Comparison of ENCODE assay signal across 8 cellular contexts in the genomic region with DNA sequence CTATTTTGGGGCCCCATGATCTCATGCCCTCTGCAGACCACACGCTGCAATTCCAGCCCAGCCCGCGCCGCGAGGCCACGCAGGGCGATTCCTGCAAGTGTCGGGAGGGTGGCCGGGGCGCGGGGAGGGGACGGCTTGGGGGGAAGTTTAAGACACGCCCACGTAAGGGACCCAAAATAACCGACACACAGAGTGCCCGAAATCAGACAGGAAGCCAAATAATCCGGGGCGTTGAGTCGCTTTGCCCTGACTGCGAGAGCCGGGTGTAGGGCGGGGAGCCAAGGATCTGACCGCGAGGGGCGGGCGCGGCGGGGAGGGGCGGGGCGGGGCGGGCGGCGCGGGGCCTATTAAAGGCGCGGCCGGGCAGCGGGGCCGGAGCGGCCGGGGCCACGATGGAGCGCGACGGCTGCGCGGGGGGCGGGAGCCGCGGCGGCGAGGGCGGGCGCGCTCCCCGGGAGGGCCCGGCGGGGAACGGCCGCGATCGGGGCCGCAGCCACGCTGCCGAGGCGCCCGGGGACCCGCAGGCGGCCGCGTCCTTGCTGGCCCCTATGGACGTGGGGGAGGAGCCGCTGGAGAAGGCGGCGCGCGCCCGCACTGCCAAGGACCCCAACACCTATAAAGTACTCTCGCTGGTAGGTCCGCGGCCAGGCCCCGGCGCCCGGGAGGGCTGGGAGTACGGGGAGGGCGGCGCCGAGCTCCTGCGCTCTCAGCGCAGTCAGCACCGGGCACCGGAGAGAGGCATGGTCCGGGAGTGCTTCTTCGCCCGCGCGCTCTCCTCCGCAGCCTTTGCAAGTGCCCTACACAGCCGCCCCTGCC. TPM values are rescaled to one million over a fixed set of nuclear protein-coding genes. Genes with fewer than 3 reads are reported as not detected.
DNase-seq lines count a peak whose midpoint lies in the region; ATAC-seq and TF ChIP-seq lines count a peak whose summit lies in the region.

A gene (plus strand): TSS at position 377 of the 816 bp plus-strand sequence. CDS start 16 bp downstream, at position 393.

- TF ChIP-seq POLR2A in transverse colon (IDR thresholded peaks at IDR 0.05), result no peak

- 1% methylated on average over 53 of the region's 99 CpGs; no CpG with 5 or more reads in 1 of the 2 donors for whole genome bisulfite sequencing in transverse colon (ENCODE audit: low coverage in 1 of 2), 2 donors

- H3K36me3 Mint-ChIP-seq in activated naive CD4-positive, alpha-beta T cell treated with anti-CD3 and anti-CD28 coated beads, Interleukin-2, amount 50 U/mL, for 72 hours, result no peaks in the 10 kb centered on the region

- H3K9me3 ChIP-seq in BLaER1 treated with 17β-estradiol and CSF1 and Interleukin-3, amounts not matched to agents 10 nM and 100 nM (replicated peaks in 1 of 11), result 0 out of 22 replicates have a peak, but pooled peaks cover 0 to 5% (median 0%) of the 10 kb centered on the region in 11 experiments
- no peaks in the 10 kb centered on the region for H3K9me3 ChIP-seq in transverse colon

- ATAC-seq in GM21367 (IDR thresholded peaks at IDR 0.05; ENCODE audit: unreplicated experiment), result peak; percentile 61
- peak; percentile 83 for ATAC-seq in SK-N-SH treated with all-trans-retinoic acid at 6 μM for 48 hours
- peak; percentile 81 for ATAC-seq in activated naive CD4-positive, alpha-beta T cell treated with anti-CD3 and anti-CD28 coated beads, Interleukin-2, amount 50 U/mL, for 72 hours
- ATAC-seq in Right ventricle myocardium inferior, result peak; percentile 94
- ATAC-seq in omental fat pad (ENCODE audit: low FRiP score), result peak; percentile 91

- H3K36me3 ChIP-seq in BLaER1 treated with 17β-estradiol and CSF1 and Interleukin-3, amounts not matched to agents 10 nM and 100 nM, result no peaks in the 10 kb centered on the region
- no peaks in the 10 kb centered on the region for H3K36me3 ChIP-seq in transverse colon

- peaks cover 10 to 87% (median 22%) of the 10 kb centered on the region in 11 experiments for H3K27me3 ChIP-seq in BLaER1 treated with 17β-estradiol and CSF1 and Interleukin-3, amounts not matched to agents 10 nM and 100 nM
- no peaks in the 10 kb centered on the region for H3K27me3 ChIP-seq in transverse colon

- intact Hi-C loops in Right ventricle myocardium inferior (cut with DNase I) (loop anchor here (10.0 kb wide), 1 partner anchor 113 kb away; no protein-coding TSS in a partner anchor), transverse colon (cut with DNase I; ENCODE audit: low total_unique reads) (no loop called here)

- peak within 1 kb of the TSS in 3 of 11 experiments; percentile 30 to 61 (median 52); a peak in 2 of 22 replicates for H3K27ac ChIP-seq in BLaER1 treated with 17β-estradiol and CSF1 and Interleukin-3, amounts not matched to agents 10 nM and 100 nM
- H3K27ac ChIP-seq in transverse colon, result peak within 1 kb of the TSS; percentile 66 to 81 (median 72)

- H3K4me2 ChIP-seq in BLaER1 treated with 17β-estradiol and CSF1 and Interleukin-3, amounts not matched to agents 10 nM and 100 nM, result peak within 1 kb of the TSS; percentile 87 to 99 (median 94)

- TF ChIP-seq EP300 in transverse colon (IDR thresholded peaks at IDR 0.05; ENCODE audit: low read depth), result no peak

- H3K9ac ChIP-seq in BLaER1 treated with 17β-estradiol and CSF1 and Interleukin-3, amounts not matched to agents 10 nM and 100 nM, result peak within 1 kb of the TSS; percentile 45 to 81 (median 58); a peak in 17 of 22 replicates

- in situ Hi-C loops in transverse colon (cut with MboI; ENCODE audit: low pct_ligation_motif_present in 1 of 4, low pct_unique_long_range_greater_than_20kb in 1 of 4, low sequenced_read_pairs in 3 of 4), result no loop called here

- H4K20me1 ChIP-seq in BLaER1 treated with 17β-estradiol and CSF1 and Interleukin-3, amounts not matched to agents 10 nM and 100 nM, result peaks cover 0 to 15% (median 0%) of the 10 kb centered on the region in 11 experiments; a peak in 2 of 22 replicates

- H3K27ac Mint-ChIP-seq in activated naive CD4-positive, alpha-beta T cell treated with anti-CD3 and anti-CD28 coated beads, Interleukin-2, amount 50 U/mL, for 72 hours, result no peak within 1 kb of the TSS

- H3K4me1 ChIP-seq in BLaER1 treated with 17β-estradiol and CSF1 and Interleukin-3, amounts not matched to agents 10 nM and 100 nM, result peaks cover 0 to 17% (median 14%) of the 10 kb centered on the region in 10 experiments; a peak in 16 of 20 replicates
- H3K4me1 ChIP-seq in transverse colon, result peaks cover 0 to 13% (median 10%) of the 10 kb centered on the region in 4 donors

- TF ChIP-seq CTCF in omental fat pad (IDR thresholded peaks at IDR 0.05) (no peak), transverse colon (IDR thresholded peaks at IDR 0.05) (peak; percentile 32 to 62 (median 46))

- DNase-seq in HuH-7 (ENCODE audit: low spot score), result peak; percentile 82
- DNase-seq in activated naive CD4-positive, alpha-beta T cell treated with anti-CD3 and anti-CD28 coated beads, Interleukin-2, amount 50 U/mL, for 72 hours (ENCODE audit: low spot score in 2 of 2), result peak in 1 of 2 donors; percentile 38
- DNase-seq in Right ventricle myocardium inferior (ENCODE audit: missing footprints), result peak; percentile 84
- peak; percentile 28 for DNase-seq in omental fat pad (ENCODE audit: low spot score)
- DNase-seq in transverse colon, result peak; percentile 69

- H3K4me3 ChIP-seq in BLaER1 treated with 17β-estradiol and CSF1 and Interleukin-3, amounts not matched to agents 10 nM and 100 nM, result peak within 1 kb of the TSS; percentile 64 to 78 (median 70)
- H3K4me3 ChIP-seq in transverse colon, result peak within 1 kb of the TSS; percentile 46 to 75 (median 68)

- H3K9me3 Mint-ChIP-seq in activated naive CD4-positive, alpha-beta T cell treated with anti-CD3 and anti-CD28 coated beads, Interleukin-2, amount 50 U/mL, for 72 hours, result no peaks in the 10 kb centered on the region

TF ChIP-seq in SK-N-SH treated with all-trans-retinoic acid at 6 μM for 48 hours, 23 proteins besides CTCF, POLR2A, EP300 and RAD21 (continues in another document):
- TF ChIP-seq ZC3H10 (CRISPR knock-in tag; IDR thresholded peaks at IDR 0.05), result no peak
- TF ChIP-seq ZNF8 (CRISPR knock-in tag; IDR thresholded peaks at IDR 0.05), result no peak
- no peak for TF ChIP-seq RARB (CRISPR knock-in tag; IDR thresholded peaks at IDR 0.05)
- TF ChIP-seq ARNTL (CRISPR knock-in tag; IDR thresholded peaks at IDR 0.05; ENCODE audit: borderline replicate concordance, low read depth), result no peak
- no peak for TF ChIP-seq PPARA (CRISPR knock-in tag; IDR thresholded peaks at IDR 0.05; ENCODE audit: borderline replicate concordance)
- TF ChIP-seq, protein P1, sequence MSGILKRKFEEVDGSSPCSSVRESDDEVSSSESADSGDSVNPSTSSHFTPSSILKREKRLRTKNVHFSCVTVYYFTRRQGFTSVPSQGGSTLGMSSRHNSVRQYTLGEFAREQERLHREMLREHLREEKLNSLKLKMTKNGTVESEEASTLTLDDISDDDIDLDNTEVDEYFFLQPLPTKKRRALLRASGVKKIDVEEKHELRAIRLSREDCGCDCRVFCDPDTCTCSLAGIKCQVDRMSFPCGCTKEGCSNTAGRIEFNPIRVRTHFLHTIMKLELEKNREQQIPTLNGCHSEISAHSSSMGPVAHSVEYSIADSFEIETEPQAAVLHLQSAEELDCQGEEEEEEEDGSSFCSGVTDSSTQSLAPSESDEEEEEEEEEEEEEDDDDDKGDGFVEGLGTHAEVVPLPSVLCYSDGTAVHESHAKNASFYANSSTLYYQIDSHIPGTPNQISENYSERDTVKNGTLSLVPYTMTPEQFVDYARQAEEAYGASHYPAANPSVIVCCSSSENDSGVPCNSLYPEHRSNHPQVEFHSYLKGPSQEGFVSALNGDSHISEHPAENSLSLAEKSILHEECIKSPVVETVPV (CRISPR knock-in tag; IDR thresholded peaks at IDR 0.05), result no peak
- no peak for TF ChIP-seq ISL1 (CRISPR knock-in tag; IDR thresholded peaks at IDR 0.05)
- TF ChIP-seq, protein P2, sequence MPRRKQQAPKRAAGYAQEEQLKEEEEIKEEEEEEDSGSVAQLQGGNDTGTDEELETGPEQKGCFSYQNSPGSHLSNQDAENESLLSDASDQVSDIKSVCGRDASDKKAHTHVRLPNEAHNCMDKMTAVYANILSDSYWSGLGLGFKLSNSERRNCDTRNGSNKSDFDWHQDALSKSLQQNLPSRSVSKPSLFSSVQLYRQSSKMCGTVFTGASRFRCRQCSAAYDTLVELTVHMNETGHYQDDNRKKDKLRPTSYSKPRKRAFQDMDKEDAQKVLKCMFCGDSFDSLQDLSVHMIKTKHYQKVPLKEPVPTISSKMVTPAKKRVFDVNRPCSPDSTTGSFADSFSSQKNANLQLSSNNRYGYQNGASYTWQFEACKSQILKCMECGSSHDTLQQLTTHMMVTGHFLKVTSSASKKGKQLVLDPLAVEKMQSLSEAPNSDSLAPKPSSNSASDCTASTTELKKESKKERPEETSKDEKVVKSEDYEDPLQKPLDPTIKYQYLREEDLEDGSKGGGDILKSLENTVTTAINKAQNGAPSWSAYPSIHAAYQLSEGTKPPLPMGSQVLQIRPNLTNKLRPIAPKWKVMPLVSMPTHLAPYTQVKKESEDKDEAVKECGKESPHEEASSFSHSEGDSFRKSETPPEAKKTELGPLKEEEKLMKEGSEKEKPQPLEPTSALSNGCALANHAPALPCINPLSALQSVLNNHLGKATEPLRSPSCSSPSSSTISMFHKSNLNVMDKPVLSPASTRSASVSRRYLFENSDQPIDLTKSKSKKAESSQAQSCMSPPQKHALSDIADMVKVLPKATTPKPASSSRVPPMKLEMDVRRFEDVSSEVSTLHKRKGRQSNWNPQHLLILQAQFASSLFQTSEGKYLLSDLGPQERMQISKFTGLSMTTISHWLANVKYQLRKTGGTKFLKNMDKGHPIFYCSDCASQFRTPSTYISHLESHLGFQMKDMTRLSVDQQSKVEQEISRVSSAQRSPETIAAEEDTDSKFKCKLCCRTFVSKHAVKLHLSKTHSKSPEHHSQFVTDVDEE (CRISPR knock-in tag; IDR thresholded peaks at IDR 0.05), result no peak
- TF ChIP-seq, protein P3, sequence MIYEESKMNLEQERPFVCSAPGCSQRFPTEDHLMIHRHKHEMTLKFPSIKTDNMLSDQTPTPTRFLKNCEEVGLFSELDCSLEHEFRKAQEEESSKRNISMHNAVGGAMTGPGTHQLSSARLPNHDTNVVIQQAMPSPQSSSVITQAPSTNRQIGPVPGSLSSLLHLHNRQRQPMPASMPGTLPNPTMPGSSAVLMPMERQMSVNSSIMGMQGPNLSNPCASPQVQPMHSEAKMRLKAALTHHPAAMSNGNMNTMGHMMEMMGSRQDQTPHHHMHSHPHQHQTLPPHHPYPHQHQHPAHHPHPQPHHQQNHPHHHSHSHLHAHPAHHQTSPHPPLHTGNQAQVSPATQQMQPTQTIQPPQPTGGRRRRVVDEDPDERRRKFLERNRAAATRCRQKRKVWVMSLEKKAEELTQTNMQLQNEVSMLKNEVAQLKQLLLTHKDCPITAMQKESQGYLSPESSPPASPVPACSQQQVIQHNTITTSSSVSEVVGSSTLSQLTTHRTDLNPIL (CRISPR knock-in tag; IDR thresholded peaks at IDR 0.05; ENCODE audit: low read depth), result no peak

RNA-seq across cellular contexts. Expression of the gene that starts here (rescaled TPM):
- under 1 TPM; 0.35 to 0.36 TPM for total RNA-seq in activated naive CD4-positive, alpha-beta T cell treated with anti-CD3 and anti-CD28 coated beads, Interleukin-2, amount 50 U/mL, for 72 hours
- total RNA-seq in Right ventricle myocardium inferior (1.7 TPM), omental fat pad (10 to 100 TPM; 10.9 to 60.8 (median 19.3) TPM), transverse colon (10 to 100 TPM in 3 of 4 donors, 1 to 10 TPM in 1; 3.4 to 24.0 (median 22.8) TPM)

Comparison
In these comparisons a context has a peak if more than half of its experiments do, and no peak if none do; other contexts are left out.
1. Peak in ATAC-seq in activated naive CD4-positive, alpha-beta T cell treated with anti-CD3 and anti-CD28 coated beads, Interleukin-2, amount 50 U/mL, for 72 hours; RNA of the gene not detected or under 1 TPM.
2. CTCF ChIP-seq: peak in transverse colon (5 of 5); none in omental fat pad (0 of 3).
3. Peak in every context shown above with its lines, with median percentiles within 50 percentile points of each other: ATAC-seq.